In the genomic region with DNA sequence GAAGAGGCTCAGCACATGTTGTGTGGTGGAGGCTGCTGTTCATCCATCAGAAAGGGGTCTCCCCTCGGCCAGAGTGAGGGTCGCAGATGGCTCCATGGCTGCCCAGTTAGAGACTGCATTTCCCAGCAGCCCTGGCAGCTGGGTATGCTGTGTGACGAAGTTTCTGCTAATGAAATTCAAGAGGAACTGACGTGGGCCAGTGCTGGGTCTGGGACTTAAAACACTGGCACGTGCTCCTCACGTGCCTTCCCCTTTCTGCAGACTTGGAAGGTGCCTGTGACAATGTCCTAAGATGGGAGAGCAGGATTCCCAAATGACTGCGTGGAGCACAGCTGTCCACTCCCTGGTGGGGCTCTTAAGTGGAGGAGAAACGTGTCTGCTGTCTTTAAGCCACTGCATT, we compare ENCODE assay signal across 15 cellular contexts.
DNase-seq lines count a peak whose midpoint lies in the region; ATAC-seq and TF ChIP-seq lines count a peak whose summit lies in the region.
"Had no signal": no experiment of that assay in that cellular context is flagged by ENCODE, and none has a peak within 500 bp of the region (broad histone marks: within the 10 kb centered on the region; RNA-seq: fewer than 3 reads in every experiment).

No MANE protein-coding gene starts in this region.

- no peak for TF ChIP-seq CTCF in choroid plexus epithelial cell (conservative IDR thresholded peaks at IDR 0.05; ENCODE audit: low read depth, low read length)

- DNase-seq in KBM-7 (peak; percentile 25), NCI-H69 (lab: John Stamatoyannopoulos, UW) (peak; percentile 28), choroid plexus epithelial cell (ENCODE audit: low read depth) (peak; percentile 26), posterior vena cava (ENCODE audit: low spot score) (peak; percentile 73), DMS153 (lab: John Stamatoyannopoulos, UW) (no peak)
- no peak for DNase-seq in activated CD8-positive, alpha-beta memory T cell treated with anti-CD3 and anti-CD28 coated beads, Interleukin-2, amount 50 U/mL, for 48 hours
- DNase-seq: activated naive CD4-positive, alpha-beta T cell treated with anti-CD3 and anti-CD28 coated beads, Interleukin-2, amount 50 U/mL, for 16 hours; activated T-cell treated with anti-CD3 and anti-CD28 coated beads, Interleukin-2, amount 50 U/mL, for 4 hours; HCEC 1CT; lower lobe of right lung; NCI-H526; thyroid gland had no signal

- no peak for ATAC-seq in GM21367 (IDR thresholded peaks at IDR 0.05; ENCODE audit: unreplicated experiment)
- ATAC-seq: activated T-cell treated with anti-CD3 and anti-CD28 coated beads, Interleukin-2, amount 50 U/mL, for 4 hours; lower lobe of right lung had no signal

- no peak overlapping the region for H3K4me3 ChIP-seq in choroid plexus epithelial cell (ENCODE audit: low read depth, low read length)
- H3K4me3 ChIP-seq: coronary artery, lower lobe of right lung, smooth muscle cell, thyroid gland had no signal

- in situ Hi-C loops in KBM-7 (cut with MboI; ENCODE audit: low pct_unique_long_range_greater_than_20kb, low sequenced_read_pairs), result no loop called here

- intact Hi-C loops in posterior vena cava (cut with DNase I), result loop anchor here in 1 of 2 donors (10.0 kb wide), 1 partner anchor 1240 kb away; no protein-coding TSS in a partner anchor

Comparison
In these comparisons a context has a peak if more than half of its experiments do, and no peak if none do; other contexts are left out.
1. DNase-seq: peak in KBM-7 (single experiment), NCI-H69 (single experiment), choroid plexus epithelial cell (single experiment) and posterior vena cava (single experiment); none in activated CD8-positive, alpha-beta memory T cell treated with anti-CD3 and anti-CD28 coated beads, Interleukin-2, amount 50 U/mL, for 48 hours (single experiment) and DMS153 (single experiment).